9 cellular contexts compared by ENCODE assay signal in genomic region chr6:166830185-166830890, GRCh38.
DNase-seq lines count a peak whose midpoint lies in the region; ATAC-seq, FAIRE-seq and TF ChIP-seq lines count a peak whose summit lies in the region.
"Had no signal": no experiment of that assay in that cellular context is flagged by ENCODE, and none has a peak within 500 bp of the region (broad histone marks: within the 10 kb centered on the region; RNA-seq: fewer than 3 reads in every experiment).

No MANE protein-coding gene starts in this region.

- peaks cover 0 to 1% of the 10 kb centered on the region in 2 experiments; a peak in 3 of 5 replicates for H3K27me3 ChIP-seq in K562 (ENCODE audit: control insufficient read depth in 2 of 2, insufficient read depth in 2 of 2, low read length in 2 of 2)
- no peaks in the 10 kb centered on the region for H3K27me3 ChIP-seq in prostate gland (replicated peaks; ENCODE audit: insufficient read depth)

- H3K27ac ChIP-seq in K562 (ENCODE audit: extremely low read depth, low read depth, low read length) (no peak overlapping the region), prostate gland (no peak overlapping the region)

- H3K9me1 ChIP-seq in K562 (ENCODE audit: control insufficient read depth, insufficient read depth, low read length), result no peaks in the 10 kb centered on the region

- in situ Hi-C loops in K562 (cut with MboI), result no loop called here

- no peaks in the 10 kb centered on the region for H3K36me3 Mint-ChIP-seq in Calu3 (ENCODE audit: insufficient read depth, unreplicated experiment)

- DNase-seq in K562 (ENCODE audit: extremely low read depth in 1 of 4, low spot score in 3 of 4), result no peak
- DNase-seq in HUDEP-2 (lab: John Stamatoyannopoulos, UW; ENCODE audit: unreplicated experiment in 76 of 76), result no peak
- DNase-seq in Calu3, result no peak
- no peak for DNase-seq in DMS153 (lab: John Stamatoyannopoulos, UW)
- no peak for DNase-seq in prostate gland (ENCODE audit: low spot score)

- H3K9me3 ChIP-seq in K562 (replicated peaks; ENCODE audit: control insufficient read depth, insufficient read depth, low read depth, low read length) (no peaks in the 10 kb centered on the region), prostate gland (no peaks in the 10 kb centered on the region)

- intact Hi-C loops in K562 (cut with micrococcal nuclease) (no loop called here), Calu3 (cut with micrococcal nuclease; ENCODE audit: unreplicated experiment) (no loop called here), prostate gland (cut with DNase I) (no loop called here)

- H3K9me3 Mint-ChIP-seq in Calu3 (ENCODE audit: low read depth, unreplicated experiment), result no peaks in the 10 kb centered on the region
- H3K9me3 Mint-ChIP-seq: neural crest cell had no signal

- H3K4me1 ChIP-seq in K562 (replicated peaks in 1 of 2; ENCODE audit: control insufficient read depth in 2 of 2, insufficient read depth in 2 of 2, low read length in 2 of 2) (no peaks in the 10 kb centered on the region), prostate gland (replicated peaks) (no peaks in the 10 kb centered on the region)

- no peak overlapping the region for H2AFZ ChIP-seq in K562 (ENCODE audit: low read depth, low read length)

- H3K27me3 Mint-ChIP-seq in Calu3 (ENCODE audit: unreplicated experiment), result peaks cover 26% of the 10 kb centered on the region

- no peak overlapping the region for H3K27ac Mint-ChIP-seq in Calu3 (ENCODE audit: unreplicated experiment)

- TF ChIP-seq RAD21 in K562 (CRISPR knock-in tag; conservative IDR thresholded peaks at IDR 0.05 in 1 of 2, IDR thresholded peaks at IDR 0.05 in 1 of 2), result no peak

- no peak for TF ChIP-seq CTCF in K562 (IDR thresholded peaks at IDR 0.05 in 2 of 3, conservative IDR thresholded peaks at IDR 0.05 in 1 of 3; ENCODE audit: insufficient read depth in 2 of 3, low read depth in 1 of 3, low read length in 3 of 3)
- TF ChIP-seq CTCF in Calu3 (IDR thresholded peaks at IDR 0.05; ENCODE audit: unreplicated experiment), result no peak
- no peak for TF ChIP-seq CTCF in prostate gland (IDR thresholded peaks at IDR 0.05)

- no peak for FAIRE-seq in K562 (lab: Jason Lieb, UNC)

- no peak overlapping the region for H3K4me3 ChIP-seq in K562
- H3K4me3 ChIP-seq in prostate gland, result no peak overlapping the region

- no peak for TF ChIP-seq EP300 in K562 (IDR thresholded peaks at IDR 0.05; ENCODE audit: low read length)

- POLR2A ChIA-PET in K562 (lab: Yijun Ruan, JAX), result no interaction called here

- CTCF ChIA-PET in K562 (lab: Yijun Ruan, JAX; ENCODE audit: low intra/inter-chr PET ratio), result no interaction called here
- CTCF ChIA-PET in Calu3 (lab: Charles Lee), result no interaction called here

- WGBS in K562 (ENCODE audit: insufficient coverage, low coverage, missing lambda C conversion rate), result 11% methylated on average over 8 of the region's 8 CpGs
- 81% methylated on average over 8 of the region's 8 CpGs for WGBS in prostate gland

- H3K36me3 ChIP-seq in K562 (ENCODE audit: control insufficient read depth, insufficient read depth, low read length), result no peaks in the 10 kb centered on the region
- H3K36me3 ChIP-seq in prostate gland, result no peaks in the 10 kb centered on the region

- ATAC-seq in GM18508 (IDR thresholded peaks at IDR 0.05; ENCODE audit: insufficient read depth, unreplicated experiment) (peak; percentile 91), GM19467 (IDR thresholded peaks at IDR 0.05; ENCODE audit: unreplicated experiment) (peak; percentile 90), HG03159 (IDR thresholded peaks at IDR 0.05; ENCODE audit: unreplicated experiment) (peak; percentile 92), K562 (no peak)

- H3K4me1 Mint-ChIP-seq in Calu3 (ENCODE audit: low read depth, unreplicated experiment), result no peaks in the 10 kb centered on the region
- H3K4me1 Mint-ChIP-seq: neural crest cell had no signal

- no peak overlapping the region for H3K4me3 Mint-ChIP-seq in Calu3 (ENCODE audit: low read depth, unreplicated experiment)
- H3K4me3 Mint-ChIP-seq: neural crest cell had no signal

- H3K79me2 ChIP-seq in K562 (ENCODE audit: control insufficient read depth, insufficient read depth, low read length), result no peaks in the 10 kb centered on the region

- no peaks in the 10 kb centered on the region for H4K20me1 ChIP-seq in K562 (replicated peaks; ENCODE audit: control insufficient read depth, insufficient read depth, low read length)

- no peak overlapping the region for H3K4me2 ChIP-seq in K562 (ENCODE audit: insufficient read depth, low read length)

- BruUV-seq in K562 (replicated peaks; lab: Mats Ljungman, UMichigan) (no TSS peak), Calu3 (replicated peaks; lab: Mats Ljungman, UMichigan) (no TSS peak)

- no peak overlapping the region for H3K9ac ChIP-seq in K562 (ENCODE audit: insufficient read depth in 1 of 2, low read depth in 2 of 2, low read length in 2 of 2)

- TF ChIP-seq POLR2A in K562 (conservative IDR thresholded peaks at IDR 0.05) (no peak), prostate gland (IDR thresholded peaks at IDR 0.05) (no peak)

TF ChIP-seq in K562, 482 proteins besides CTCF, POLR2A, EP300 and RAD21:
- TF ChIP-seq SPI1 (IDR thresholded peaks at IDR 0.05; ENCODE audit: borderline replicate concordance, low read depth, low read length) (peak; percentile 2; the same call in 1 of the 2 replicates), ELK3 (CRISPR knock-in tag; IDR thresholded peaks at IDR 0.05) (no peak), ZNF586 (CRISPR knock-in tag; conservative IDR thresholded peaks at IDR 0.05) (no peak)
